ENCODE assay signal across 1 cellular context in the genomic region with DNA sequence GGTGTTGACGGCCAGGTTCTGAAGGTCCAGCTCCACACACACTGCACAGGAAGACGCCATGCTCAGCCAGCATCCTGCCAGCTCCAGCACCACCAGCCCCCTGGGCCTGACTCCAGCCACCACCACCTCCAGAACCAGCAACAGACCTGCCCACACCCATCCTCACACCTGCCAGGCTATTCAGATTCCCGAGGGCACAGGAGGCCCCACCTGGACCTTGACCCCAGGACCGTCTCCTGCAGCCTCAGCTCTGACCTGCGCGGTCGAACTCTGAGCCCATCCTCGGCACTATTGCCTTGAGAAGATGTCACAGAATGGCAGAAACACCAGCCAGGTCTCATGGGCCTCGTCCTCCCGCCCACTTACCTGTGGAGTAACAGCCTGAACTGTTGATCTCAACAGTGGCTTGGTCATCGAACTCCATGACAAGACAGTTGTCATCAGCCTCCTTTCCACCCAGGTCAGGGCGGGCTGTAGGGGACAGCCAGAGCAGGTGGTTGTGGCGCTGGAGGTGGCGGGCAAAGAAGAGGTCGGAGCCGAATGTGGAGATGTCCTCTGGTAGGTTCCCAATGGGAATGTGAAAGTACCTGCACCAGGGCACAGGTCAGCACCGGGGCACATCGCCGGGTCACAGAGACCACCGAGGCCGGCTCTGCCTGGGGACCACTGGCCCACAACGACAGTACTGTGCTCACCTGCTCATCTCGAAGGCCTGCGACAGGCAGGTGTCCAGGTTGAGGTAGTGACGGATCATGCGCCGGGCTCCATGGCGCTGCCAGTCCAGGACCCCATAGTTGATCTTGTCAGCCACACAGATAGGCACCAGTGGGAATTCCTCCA.
A peak's percentile ranks its signal among the peaks of the same experiment; 100 is the strongest.
TF ChIP-seq lines count a peak whose summit lies in the region.

No MANE protein-coding gene starts in this region.

TF ChIP-seq in HepG2, 621 proteins besides CTCF, POLR2A, EP300 and RAD21:
- TF ChIP-seq CHD2 (IDR thresholded peaks at IDR 0.05; ENCODE audit: low read depth, low read length) (no peak), RFX5 (IDR thresholded peaks at IDR 0.05; ENCODE audit: low read depth, low read length) (no peak), ZFP41 (CRISPR knock-in tag; IDR thresholded peaks at IDR 0.05; ENCODE audit: borderline replicate concordance) (no peak), AGO2 (optimal IDR thresholded peaks at IDR 0.05; ENCODE audit: low read depth, low read length) (peak; percentile 30), SSRP1 (CRISPR knock-in tag; IDR thresholded peaks at IDR 0.05) (no peak), RARG (CRISPR knock-in tag; IDR thresholded peaks at IDR 0.05; ENCODE audit: low read depth) (no peak)
